15 cellular contexts compared by ENCODE assay signal in the genomic region with DNA sequence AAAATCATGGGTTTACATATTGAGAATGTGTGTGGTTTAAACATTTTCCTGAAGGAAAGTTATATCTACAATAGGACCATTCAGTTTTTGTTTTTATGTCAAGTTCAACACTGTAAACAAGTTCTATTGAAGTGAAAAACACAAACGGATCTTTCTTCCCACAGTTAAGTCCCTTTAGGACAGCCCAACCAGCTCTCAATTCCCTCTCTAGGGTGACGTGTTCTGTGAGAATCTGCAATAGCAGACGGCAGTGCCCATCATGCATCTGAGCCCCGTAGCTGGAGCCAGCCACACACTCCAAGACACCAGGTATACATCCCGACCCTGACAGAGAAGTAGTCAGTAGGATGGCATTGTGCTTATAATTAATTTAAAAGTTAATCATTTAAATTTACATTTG.
"Had no signal": no experiment of that assay in that cellular context is flagged by ENCODE, and none has a peak within 500 bp of the region (broad histone marks: within the 10 kb centered on the region; RNA-seq: fewer than 3 reads in every experiment).

No MANE protein-coding gene starts in this region.

- H3K27ac ChIP-seq: neutrophil had no signal

- H3K36me3 ChIP-seq: neutrophil had no signal

- DNase-seq: activated B cell treated with CpG ODN at 0.5 μM for 24 hours; activated CD4-positive, alpha-beta T cell treated with anti-CD3 and anti-CD28 coated beads for 48 hours; activated CD8-positive, alpha-beta T cell treated with anti-CD3 and anti-CD28 coated beads for 36 hours; activated gamma-delta T cell; activated T-cell treated with anti-CD3 and anti-CD28 coated beads, Interleukin-2, amount 50 U/mL, for 48 hours; foreskin fibroblast; immature natural killer cell; left cardiac atrium; mucosa of descending colon; naive thymus-derived CD4-positive, alpha-beta T cell; stimulated activated CD4-positive, alpha-beta T cell treated with anti-CD3 and anti-CD28 coated beads, Interleukin-2, amount 100 ng/mL, for 48 hours had no signal

- H3K9me3 ChIP-seq: mucosa of descending colon, neutrophil had no signal

- H3K4me3 ChIP-seq: mucosa of descending colon had no signal

- FAIRE-seq: colon had no signal

- H3K27me3 ChIP-seq: neutrophil had no signal

- ATAC-seq: activated CD8-positive, alpha-beta T cell treated with anti-CD3 and anti-CD28 coated beads for 36 hours; activated naive CD4-positive, alpha-beta T cell treated with anti-CD3 and anti-CD28 coated beads, Interleukin-2, amount 50 U/mL, for 72 hours; left cardiac atrium; mucosa of descending colon; naive thymus-derived CD4-positive, alpha-beta T cell; stimulated activated memory B cell treated with anti-CD40 and anti-IgM and Interleukin-4, amounts not matched to agents 10 μg/mL and 1 μg/mL and 100 μg/mL, for 72 hours had no signal
